16 cellular contexts compared by ENCODE assay signal in genomic region chr10:112663181-112663879, GRCh38.
A peak's percentile ranks its signal among the peaks of the same experiment; 100 is the strongest.
DNase-seq lines count a peak whose midpoint lies in the region; ATAC-seq and TF ChIP-seq lines count a peak whose summit lies in the region.
"Had no signal": no experiment of that assay in that cellular context is flagged by ENCODE, and none has a peak within 500 bp of the region (broad histone marks: within the 10 kb centered on the region; RNA-seq: fewer than 3 reads in every experiment).

No MANE protein-coding gene starts in this region.

- H3K4me1 Mint-ChIP-seq in activated naive CD4-positive, alpha-beta T cell treated with anti-CD3 and anti-CD28 coated beads for 36 hours (ENCODE audit: low read depth), result no peaks in the 10 kb centered on the region
- H3K4me1 Mint-ChIP-seq: activated CD4-positive, alpha-beta T cell treated with anti-CD3 and anti-CD28 coated beads, Interleukin-2, amount 10 ng/mL, durations not matched to agents 24 days and 14 days had no signal

- no peak overlapping the region for H3K4ac ChIP-seq in IMR-90 (ENCODE audit: low read depth, low read length)

- H2BK120ac ChIP-seq in IMR-90 (ENCODE audit: low read depth, low read length), result no peak overlapping the region

- in situ Hi-C loops in IMR-90 (cut with MboI; ENCODE audit: low sequenced_read_pairs) (no loop called here), brain microvascular endothelial cell (cut with HindIII; ENCODE audit: low pct_ligation_motif_present, low sequenced_read_pairs) (no loop called here)

- no peak overlapping the region for H3K9ac ChIP-seq in IMR-90 (ENCODE audit: low read depth, low read length)
- H3K9ac ChIP-seq: KMS-11 had no signal

- H2AK5ac ChIP-seq in IMR-90 (ENCODE audit: low read depth, low read length), result no peak overlapping the region

- no peak overlapping the region for H3K18ac ChIP-seq in IMR-90 (ENCODE audit: low read depth, low read length)

- H3K9me3 ChIP-seq in IMR-90 (ENCODE audit: control insufficient read depth, insufficient read depth, low read length), result no peaks in the 10 kb centered on the region

- no peak overlapping the region for H3K14ac ChIP-seq in IMR-90 (replicated peaks; ENCODE audit: low read depth, low read length)

- BruUV-seq in IMR-90 (replicated peaks; lab: Mats Ljungman, UMichigan), result no TSS peak

- H3K27me3 ChIP-seq in IMR-90 (ENCODE audit: control insufficient read depth, insufficient read depth, low read length) (no peaks in the 10 kb centered on the region), brain microvascular endothelial cell (replicated peaks) (no peaks in the 10 kb centered on the region)

- H3K27me3 Mint-ChIP-seq in activated naive CD4-positive, alpha-beta T cell treated with anti-CD3 and anti-CD28 coated beads for 36 hours (ENCODE audit: low read depth), result no peaks in the 10 kb centered on the region
- H3K27me3 Mint-ChIP-seq: activated CD4-positive, alpha-beta T cell treated with anti-CD3 and anti-CD28 coated beads, Interleukin-2, amount 10 ng/mL, durations not matched to agents 24 days and 14 days; stimulated activated naive CD8-positive, alpha-beta T cell treated with anti-CD3 and anti-CD28 coated beads, Interleukin-15, Interleukin-2, amounts not matched to agents 100 ng/mL and 50 ng/mL, for 24 hours had no signal

- peak overlapping the region; percentile 9 for H2AFZ ChIP-seq in IMR-90 (replicated peaks; ENCODE audit: low read length, poor library complexity)

- H4K5ac ChIP-seq in IMR-90 (ENCODE audit: low read depth, low read length), result no peak overlapping the region

- no peak overlapping the region for H2BK20ac ChIP-seq in IMR-90 (ENCODE audit: low read depth, low read length)

- no peak overlapping the region for H3K27ac Mint-ChIP-seq in activated naive CD4-positive, alpha-beta T cell treated with anti-CD3 and anti-CD28 coated beads for 36 hours
- H3K27ac Mint-ChIP-seq: activated CD4-positive, alpha-beta T cell treated with anti-CD3 and anti-CD28 coated beads, Interleukin-2, amount 10 ng/mL, durations not matched to agents 24 days and 14 days; stimulated activated naive CD8-positive, alpha-beta T cell treated with anti-CD3 and anti-CD28 coated beads, Interleukin-15, Interleukin-2, amounts not matched to agents 100 ng/mL and 50 ng/mL, for 24 hours had no signal

- CTCF ChIA-PET in IMR-90 (lab: Yijun Ruan, JAX), result no interaction called here
- CTCF ChIA-PET in activated naive CD4-positive, alpha-beta T cell treated with anti-CD3 and anti-CD28 coated beads for 36 hours (lab: Charles Lee), result no interaction called here

- intact Hi-C loops in IMR-90 (cut with micrococcal nuclease) (no loop called here), Right ventricle myocardium superior (cut with DNase I) (no loop called here)
- intact Hi-C loops in activated naive CD4-positive, alpha-beta T cell treated with anti-CD3 and anti-CD28 coated beads for 36 hours (cut with micrococcal nuclease), result no loop called here

- H3K9me3 Mint-ChIP-seq in activated naive CD4-positive, alpha-beta T cell treated with anti-CD3 and anti-CD28 coated beads for 36 hours, result no peaks in the 10 kb centered on the region
- H3K9me3 Mint-ChIP-seq: activated CD4-positive, alpha-beta T cell treated with anti-CD3 and anti-CD28 coated beads, Interleukin-2, amount 10 ng/mL, durations not matched to agents 24 days and 14 days; stimulated activated naive CD8-positive, alpha-beta T cell treated with anti-CD3 and anti-CD28 coated beads, Interleukin-15, Interleukin-2, amounts not matched to agents 100 ng/mL and 50 ng/mL, for 24 hours had no signal

- no peak overlapping the region for H4K91ac ChIP-seq in IMR-90 (ENCODE audit: insufficient read depth, low read depth, low read length)

- H3K56ac ChIP-seq in IMR-90 (ENCODE audit: extremely low read depth, insufficient read depth, low read length), result no peak overlapping the region

- no peak for TF ChIP-seq RAD21 in IMR-90 (IDR thresholded peaks at IDR 0.05; ENCODE audit: low read length)

- no peak overlapping the region for H3K4me3 ChIP-seq in IMR-90 (ENCODE audit: insufficient read depth, low read depth, low read length)
- no peak overlapping the region for H3K4me3 ChIP-seq in brain microvascular endothelial cell (ENCODE audit: low read depth, low read length)

- no peak overlapping the region for H2AK9ac ChIP-seq in IMR-90 (replicated peaks; ENCODE audit: low read depth, low read length, poor library complexity)

- H2BK5ac ChIP-seq in IMR-90 (ENCODE audit: low read depth, low read length, poor library complexity, severe bottlenecking), result no peak overlapping the region

- no peak overlapping the region for H3K4me2 ChIP-seq in IMR-90 (ENCODE audit: low read depth, low read length)
- H3K4me2 ChIP-seq: KMS-11 had no signal

- POLR2A ChIA-PET in IMR-90 (lab: Charles Lee; ENCODE audit: unreplicated experiment), result no interaction called here

- H4K20me1 ChIP-seq in IMR-90 (ENCODE audit: insufficient read depth, low read length), result no peaks in the 10 kb centered on the region

- H3K79me1 ChIP-seq in IMR-90 (ENCODE audit: low read depth in 1 of 2, low read length in 2 of 2), result no peaks in the 10 kb centered on the region

- TF ChIP-seq POLR2A in IMR-90 (IDR thresholded peaks at IDR 0.05; ENCODE audit: low read depth, low read length), result no peak

- ATAC-seq in IMR-90 (ENCODE audit: low read depth) (peak; percentile 62), Right ventricle myocardium superior (ENCODE audit: poor library complexity) (no peak)
- ATAC-seq: right cardiac atrium had no signal

- H3K4me3 Mint-ChIP-seq in activated naive CD4-positive, alpha-beta T cell treated with anti-CD3 and anti-CD28 coated beads for 36 hours, result no peak overlapping the region
- H3K4me3 Mint-ChIP-seq: activated CD4-positive, alpha-beta T cell treated with anti-CD3 and anti-CD28 coated beads, Interleukin-2, amount 10 ng/mL, durations not matched to agents 24 days and 14 days; stimulated activated naive CD8-positive, alpha-beta T cell treated with anti-CD3 and anti-CD28 coated beads, Interleukin-15, Interleukin-2, amounts not matched to agents 100 ng/mL and 50 ng/mL, for 24 hours had no signal

- H3K36me3 ChIP-seq in IMR-90 (ENCODE audit: control insufficient read depth, insufficient read depth, low read length), result 0 out of 2 replicates have a peak, but pooled peaks cover 1% of the 10 kb centered on the region
- no peaks in the 10 kb centered on the region for H3K36me3 ChIP-seq in brain microvascular endothelial cell (replicated peaks)

- no peak overlapping the region for H2BK15ac ChIP-seq in IMR-90 (ENCODE audit: low read depth, low read length)

- no CpG with 5 or more reads among the region's 5 CpGs for WGBS in IMR-90 (ENCODE audit: extremely low coverage in 2 of 2, insufficient read length in 1 of 2), 2 experiments

- dilution Hi-C loops in IMR-90 (cut with HindIII; ENCODE audit: low sequenced_read_pairs, unreplicated experiment), result no loop called here

- TF ChIP-seq CTCF in IMR-90 (conservative IDR thresholded peaks at IDR 0.05; ENCODE audit: low read depth, low read length), result no peak
- TF ChIP-seq CTCF in brain microvascular endothelial cell (IDR thresholded peaks at IDR 0.05; ENCODE audit: low read depth, low read length, missing control alignments), result no peak

- no peak overlapping the region for H3K23ac ChIP-seq in IMR-90 (ENCODE audit: low read depth, low read length)

- DNase-seq in AG20443 (ENCODE audit: low spot score), result peak; percentile 80
- DNase-seq in IMR-90, result peak; percentile 73
- peak; percentile 69 for DNase-seq in brain microvascular endothelial cell
- peak; percentile 92 for DNase-seq in kidney tubule cell (ENCODE audit: low spot score)
- no peak for DNase-seq in NAMALWA (ENCODE audit: low spot score)
- no peak for DNase-seq in Right ventricle myocardium superior
- DNase-seq in activated effector memory CD4-positive, alpha-beta T cell treated with Interleukin-2 at 50 U/mL for 16 hours, result no peak
- DNase-seq in activated naive CD4-positive, alpha-beta T cell treated with anti-CD3 and anti-CD28 coated beads for 36 hours, result no peak
- DNase-seq: activated CD4-positive, alpha-beta T cell treated with anti-CD3 and anti-CD28 coated beads, Interleukin-2, amount 10 ng/mL, durations not matched to agents 24 days and 14 days; caudate nucleus; erythroblast; NCI-H2171; right cardiac atrium had no signal

- H3K27ac ChIP-seq in IMR-90 (ENCODE audit: insufficient read depth, low read length) (no peak overlapping the region), brain microvascular endothelial cell (no peak overlapping the region)
- H3K27ac ChIP-seq: C4-2B, KMS-11 had no signal

- peaks cover 6% of the 10 kb centered on the region for H3K36me3 Mint-ChIP-seq in activated naive CD4-positive, alpha-beta T cell treated with anti-CD3 and anti-CD28 coated beads for 36 hours (ENCODE audit: low read depth)

- no peak overlapping the region for H4K8ac ChIP-seq in IMR-90 (ENCODE audit: low read depth in 2 of 2, low read length in 2 of 2)

- H3K4me1 ChIP-seq in IMR-90 (ENCODE audit: control insufficient read depth, insufficient read depth, low read length), result peaks cover 2% of the 10 kb centered on the region; the same call in 1 of the 2 replicates

- H3K9me1 ChIP-seq in IMR-90 (ENCODE audit: insufficient read depth, low read length), result 0 out of 2 replicates have a peak, but pooled peaks cover 3% of the 10 kb centered on the region

TF ChIP-seq in IMR-90, 13 proteins besides CTCF, POLR2A, EP300 and RAD21 (continues in another document):
- TF ChIP-seq NFE2L2 (IDR thresholded peaks at IDR 0.05; ENCODE audit: low read depth, low read length) (no peak), BHLHE40 (IDR thresholded peaks at IDR 0.05; ENCODE audit: low read depth, low read length) (peak; percentile 47; the same call in 1 of the 2 replicates), CEBPB (IDR thresholded peaks at IDR 0.05; ENCODE audit: low read depth, low read length) (0 out of 2 replicates have a peak, but pooled peaks have one; percentile 14), USF2 (IDR thresholded peaks at IDR 0.05; ENCODE audit: low read depth, low read length) (no peak), SMC3 (IDR thresholded peaks at IDR 0.05; ENCODE audit: low read depth, low read length) (no peak), FOS (IDR thresholded peaks at IDR 0.05; ENCODE audit: low read depth, low read length) (no peak), CHD1 (IDR thresholded peaks at IDR 0.05; ENCODE audit: low read depth, low read length) (no peak), RCOR1 (IDR thresholded peaks at IDR 0.05; ENCODE audit: insufficient replicate concordance, low read length) (no peak)

Comparison
In these comparisons a context has a peak if more than half of its experiments do, and no peak if none do; other contexts are left out.
1. DNase-seq: peak in AG20443 (single experiment), IMR-90 (single experiment), brain microvascular endothelial cell (single experiment) and kidney tubule cell (single experiment); none in NAMALWA (single experiment), Right ventricle myocardium superior (single experiment), activated effector memory CD4-positive, alpha-beta T cell treated with Interleukin-2 at 50 U/mL for 16 hours (single experiment) and activated naive CD4-positive, alpha-beta T cell treated with anti-CD3 and anti-CD28 coated beads for 36 hours (single experiment).